In the genomic region with DNA sequence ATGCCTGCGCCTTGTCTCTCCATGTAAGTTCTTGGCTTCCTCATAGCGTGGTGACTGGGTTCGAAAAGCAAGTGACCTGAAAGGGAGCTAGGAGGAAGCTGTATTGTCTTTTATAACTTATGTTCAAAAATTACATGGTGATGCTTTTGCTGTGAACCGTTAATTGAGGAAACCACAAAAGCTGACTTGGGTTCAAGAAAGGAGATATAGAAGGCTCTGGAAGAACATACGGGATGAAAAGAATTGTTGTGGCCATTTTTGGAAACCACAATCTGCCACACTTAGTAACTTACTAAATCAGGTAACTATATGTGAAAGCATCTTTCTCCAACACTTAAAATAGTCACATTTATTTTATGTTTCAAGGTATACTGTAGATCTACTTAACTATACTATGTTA, we compare ENCODE assay signal across 20 cellular contexts.
"Had no signal": no experiment of that assay in that cellular context is flagged by ENCODE, and none has a peak within 500 bp of the region (broad histone marks: within the 10 kb centered on the region; RNA-seq: fewer than 3 reads in every experiment).

No MANE protein-coding gene starts in this region.

- H3K9me3 ChIP-seq: psoas muscle, right lobe of liver, suprapubic skin, thyroid gland had no signal

- DNase-seq: effector CD4-positive, alpha-beta T cell; endodermal cell; erythroblast; foreskin melanocyte; head of caudate nucleus; kidney glomerular epithelial cell; mesendoderm; naive B cell; nephron progenitor cell; psoas muscle; retina; right lobe of liver; stimulated activated CD4-positive, alpha-beta T cell treated with anti-CD3 and anti-CD28 coated beads, Interleukin-4, amount 100 ng/mL, for 1 hour; stimulated activated CD8-positive, alpha-beta memory T cell treated with anti-CD3 and anti-CD28 coated beads, Interleukin-4, amount 100 ng/mL, for 48 hours; stimulated activated naive CD8-positive, alpha-beta T cell treated with anti-CD3 and anti-CD28 coated beads, Interleukin-15, Interleukin-2, amounts not matched to agents 100 U/mL and 50 U/mL, for 24 hours; thyroid gland had no signal

- H3K79me2 ChIP-seq: hepatocyte, parathyroid adenoma had no signal

- H3K4me1 ChIP-seq: right lobe of liver had no signal

- H3K27me3 ChIP-seq: hepatocyte, right lobe of liver, suprapubic skin, thyroid gland had no signal

- H2AFZ ChIP-seq: hepatocyte, parathyroid adenoma had no signal

- H3K9ac ChIP-seq: parathyroid adenoma had no signal

- H3K4me3 ChIP-seq: hepatocyte, psoas muscle, right lobe of liver, suprapubic skin, thyroid gland had no signal

- H3K27ac ChIP-seq: hepatocyte, parathyroid adenoma, psoas muscle, right lobe of liver, suprapubic skin, thyroid gland had no signal

- H3K36me3 ChIP-seq: right lobe of liver, suprapubic skin, thyroid gland had no signal

- H3K4me2 ChIP-seq: hepatocyte had no signal

- ATAC-seq: psoas muscle; right lobe of liver; stimulated activated effector memory CD8-positive, alpha-beta T cell treated with anti-CD3 and anti-CD28 coated beads, Interleukin-12 subunit alpha, Interleukin-12 subunit beta, amount 100 ng/mL, for 72 hours; stimulated activated naive CD8-positive, alpha-beta T cell treated with anti-CD3 and anti-CD28 coated beads, Interleukin-15, Interleukin-2, amounts not matched to agents 100 U/mL and 50 U/mL, for 24 hours had no signal
